ENCODE assay signal across 22 cellular contexts in the genomic region with DNA sequence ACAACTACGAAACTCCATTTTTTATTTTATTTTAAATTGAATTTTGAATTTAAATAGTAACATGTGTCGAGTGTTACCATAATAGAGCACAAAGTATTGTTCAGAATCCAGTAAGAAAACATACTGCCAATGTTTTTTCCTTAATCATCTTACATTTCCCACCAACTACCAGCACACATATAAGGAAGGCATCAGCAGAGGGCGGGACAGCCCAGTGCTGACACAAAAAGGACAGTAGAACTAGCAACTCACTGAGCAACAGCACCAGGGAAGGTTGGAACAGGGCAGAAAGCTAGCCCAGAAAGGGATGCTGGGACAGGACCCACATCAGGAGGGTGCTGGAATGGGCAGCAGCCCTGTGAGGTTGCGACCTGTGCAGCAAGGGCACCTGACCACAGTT. TPM values are rescaled to one million over a fixed set of nuclear protein-coding genes. Genes with fewer than 3 reads are reported as not detected.
DNase-seq lines count a peak whose midpoint lies in the region; ATAC-seq lines count a peak whose summit lies in the region.
"Had no signal": no experiment of that assay in that cellular context is flagged by ENCODE, and none has a peak within 500 bp of the region (broad histone marks: within the 10 kb centered on the region; RNA-seq: fewer than 3 reads in every experiment).

No MANE protein-coding gene starts in this region.

- H3K36me3 Mint-ChIP-seq in stimulated activated naive CD8-positive, alpha-beta T cell treated with anti-CD3 and anti-CD28 coated beads, Interleukin-15, Interleukin-2, amounts not matched to agents 100 ng/mL and 50 ng/mL, for 24 hours (ENCODE audit: low read depth): peaks cover 67% of the 10 kb centered on the region
- peaks cover 49% of the 10 kb centered on the region for H3K36me3 Mint-ChIP-seq in central memory CD8-positive, alpha-beta T cell (ENCODE audit: insufficient read depth)
- peaks cover 27 to 39% (median 34%) of the 10 kb centered on the region in 3 donors for H3K36me3 Mint-ChIP-seq in immature natural killer cell

- intact Hi-C loops in posterior vena cava (cut with DNase I): loop anchor here in 1 of 2 donors (10.0 kb wide), 1 partner anchor 1191 kb away; no protein-coding TSS in a partner anchor

- H3K9me3 Mint-ChIP-seq in stimulated activated naive CD8-positive, alpha-beta T cell treated with anti-CD3 and anti-CD28 coated beads, Interleukin-15, Interleukin-2, amounts not matched to agents 100 ng/mL and 50 ng/mL, for 24 hours: no peaks in the 10 kb centered on the region
- no peaks in the 10 kb centered on the region for H3K9me3 Mint-ChIP-seq in stimulated activated naive CD8-positive, alpha-beta T cell treated with anti-CD3 and anti-CD28 coated beads, Interleukin-15, amount 100 ng/mL, for 72 hours
- no peaks in the 10 kb centered on the region for H3K9me3 Mint-ChIP-seq in central memory CD8-positive, alpha-beta T cell
- H3K9me3 Mint-ChIP-seq in immature natural killer cell: no peaks in the 10 kb centered on the region
- H3K9me3 Mint-ChIP-seq: CD4-positive, alpha-beta T cell; GM23338 had no signal

- H3K4me1 Mint-ChIP-seq in stimulated activated naive CD8-positive, alpha-beta T cell treated with anti-CD3 and anti-CD28 coated beads, Interleukin-15, Interleukin-2, amounts not matched to agents 100 ng/mL and 50 ng/mL, for 24 hours (ENCODE audit: low read depth): no peaks in the 10 kb centered on the region
- H3K4me1 Mint-ChIP-seq in stimulated activated naive CD8-positive, alpha-beta T cell treated with anti-CD3 and anti-CD28 coated beads, Interleukin-15, amount 100 ng/mL, for 72 hours: no peaks in the 10 kb centered on the region
- peaks cover 10% of the 10 kb centered on the region for H3K4me1 Mint-ChIP-seq in central memory CD8-positive, alpha-beta T cell
- no peaks in the 10 kb centered on the region for H3K4me1 Mint-ChIP-seq in immature natural killer cell

- no peak for DNase-seq in stimulated activated naive CD8-positive, alpha-beta T cell treated with anti-CD3 and anti-CD28 coated beads, Interleukin-15, amount 100 ng/mL, for 72 hours
- DNase-seq in central memory CD8-positive, alpha-beta T cell (ENCODE audit: low spot score in 2 of 2): no peak
- DNase-seq in midbrain (lab: John Stamatoyannopoulos, UW): peak; percentile 21
- peak in 4 of 49 donors; percentile 24 to 56 (median 38) for DNase-seq in substantia nigra (lab: John Stamatoyannopoulos, UW)
- DNase-seq in posterior vena cava (ENCODE audit: low spot score): no peak
- no peak for DNase-seq in DMS 273 treated with DMSO at 0.1 percent for 48 hours (lab: John Stamatoyannopoulos, UW)
- DNase-seq in immature natural killer cell: no peak
- DNase-seq: BE2C; CD4-positive, alpha-beta T cell; COR-L47; DMS153; HCEC 1CT; KG1; NCI-H1092 treated with DMSO at 0.1 percent for 48 hours; NCI-H146; NCI-H2081; NCI-H2171; NCI-H524 treated with DMSO at 0.1 percent for 48 hours; Right ventricle myocardium superior had no signal

- H3K4me3 Mint-ChIP-seq in stimulated activated naive CD8-positive, alpha-beta T cell treated with anti-CD3 and anti-CD28 coated beads, Interleukin-15, Interleukin-2, amounts not matched to agents 100 ng/mL and 50 ng/mL, for 24 hours: no peak overlapping the region
- no peak overlapping the region for H3K4me3 Mint-ChIP-seq in stimulated activated naive CD8-positive, alpha-beta T cell treated with anti-CD3 and anti-CD28 coated beads, Interleukin-15, amount 100 ng/mL, for 72 hours
- H3K4me3 Mint-ChIP-seq in central memory CD8-positive, alpha-beta T cell: no peak overlapping the region
- H3K4me3 Mint-ChIP-seq in immature natural killer cell: no peak overlapping the region
- H3K4me3 Mint-ChIP-seq: CD4-positive, alpha-beta T cell; GM23338 had no signal

- no peak for ATAC-seq in stimulated activated naive CD8-positive, alpha-beta T cell treated with anti-CD3 and anti-CD28 coated beads, Interleukin-15, amount 100 ng/mL, for 72 hours
- ATAC-seq in central memory CD8-positive, alpha-beta T cell (replicated peaks; ENCODE audit: extremely low read depth, poor library complexity, severe bottlenecking): no peak
- ATAC-seq: GM23338 had no signal

- H3K27ac Mint-ChIP-seq in stimulated activated naive CD8-positive, alpha-beta T cell treated with anti-CD3 and anti-CD28 coated beads, Interleukin-15, Interleukin-2, amounts not matched to agents 100 ng/mL and 50 ng/mL, for 24 hours: peak overlapping the region; percentile 13
- peak overlapping the region in 1 of 2 donors; percentile 4 for H3K27ac Mint-ChIP-seq in stimulated activated naive CD8-positive, alpha-beta T cell treated with anti-CD3 and anti-CD28 coated beads, Interleukin-15, amount 100 ng/mL, for 72 hours
- peak overlapping the region; percentile 27 for H3K27ac Mint-ChIP-seq in central memory CD8-positive, alpha-beta T cell (ENCODE audit: low read depth)
- no peak overlapping the region for H3K27ac Mint-ChIP-seq in immature natural killer cell
- H3K27ac Mint-ChIP-seq: CD4-positive, alpha-beta T cell; GM23338 had no signal

- H3K27me3 Mint-ChIP-seq in stimulated activated naive CD8-positive, alpha-beta T cell treated with anti-CD3 and anti-CD28 coated beads, Interleukin-15, Interleukin-2, amounts not matched to agents 100 ng/mL and 50 ng/mL, for 24 hours: no peaks in the 10 kb centered on the region
- no peaks in the 10 kb centered on the region for H3K27me3 Mint-ChIP-seq in stimulated activated naive CD8-positive, alpha-beta T cell treated with anti-CD3 and anti-CD28 coated beads, Interleukin-15, amount 100 ng/mL, for 72 hours
- no peaks in the 10 kb centered on the region for H3K27me3 Mint-ChIP-seq in central memory CD8-positive, alpha-beta T cell
- peaks cover 0 to 2% (median 0%) of the 10 kb centered on the region in 3 donors for H3K27me3 Mint-ChIP-seq in immature natural killer cell (ENCODE audit: low read depth in 3 of 3)
- H3K27me3 Mint-ChIP-seq: CD4-positive, alpha-beta T cell had no signal

- peak overlapping the region; percentile 36 for H3K27ac ChIP-seq in substantia nigra (ENCODE audit: low read depth, low read length, poor library complexity, severe bottlenecking)
- H3K27ac ChIP-seq: HL-60 had no signal

RNA-seq across cellular contexts. Expression of gene DICER1, which starts 43.9 kb away (rescaled TPM):
- 10 to 100 TPM; 52.4 to 52.5 TPM for total RNA-seq in posterior vena cava
- polyA plus RNA-seq in immature natural killer cell: 10 to 100 TPM in 1 of 3 donors, 1 to 10 TPM in 2; 6.5 to 11.7 (median 7.0) TPM

Comparison
In these comparisons a context has a peak if more than half of its experiments do, and no peak if none do; other contexts are left out.
1. H3K27ac Mint-ChIP-seq: peak in stimulated activated naive CD8-positive, alpha-beta T cell treated with anti-CD3 and anti-CD28 coated beads, Interleukin-15, Interleukin-2, amounts not matched to agents 100 ng/mL and 50 ng/mL, for 24 hours (single experiment) and central memory CD8-positive, alpha-beta T cell (single experiment); none in immature natural killer cell (0 of 6).